1 cellular context compared by ENCODE assay signal in genomic region chr15:74431645-74432044, GRCh38.
TF ChIP-seq lines count a peak whose summit lies in the region.

No MANE protein-coding gene starts in this region.

TF ChIP-seq in K562, 482 proteins besides CTCF, POLR2A, EP300 and RAD21:
- no peak for TF ChIP-seq RERE (CRISPR knock-in tag; IDR thresholded peaks at IDR 0.05; ENCODE audit: borderline replicate concordance)
- peak; percentile 82; the same call in 1 of the 2 replicates for TF ChIP-seq ZNF740 (CRISPR knock-in tag; IDR thresholded peaks at IDR 0.05)
- peak in 1 of 2 experiments; percentile 66; a peak in 1 of 4 replicates for TF ChIP-seq ZNF740 (tag; IDR thresholded peaks at IDR 0.05)
